Comparison of ENCODE assay signal across 27 cellular contexts in genomic region chr7:32524631-32525030, GRCh38. TPM values are rescaled to one million over a fixed set of nuclear protein-coding genes. Genes with fewer than 3 reads are reported as not detected.
DNase-seq lines count a peak whose midpoint lies in the region; ATAC-seq, FAIRE-seq and TF ChIP-seq lines count a peak whose summit lies in the region.
"Had no signal": no experiment of that assay in that cellular context is flagged by ENCODE, and none has a peak within 500 bp of the region (broad histone marks: within the 10 kb centered on the region; RNA-seq: fewer than 3 reads in every experiment).

No MANE protein-coding gene starts in this region.

- intact Hi-C loops in mammary epithelial cell (cut with micrococcal nuclease) (no loop called here), breast epithelium (cut with DNase I; ENCODE audit: low total_unique reads) (no loop called here), prostate gland (cut with DNase I) (no loop called here)

- dilution Hi-C loops in mammary epithelial cell (cut with HindIII; ENCODE audit: low sequenced_read_pairs) = no loop called here

- DNase-seq in mammary epithelial cell (peak; percentile 40), breast epithelium (ENCODE audit: low spot score in 2 of 2) (no peak), bronchial epithelial cell (ENCODE audit: low read depth) (peak; percentile 61), foreskin keratinocyte (peak; percentile 21 to 61), prostate gland (ENCODE audit: low spot score) (no peak)
- no peak for DNase-seq in stimulated activated effector memory CD8-positive, alpha-beta T cell treated with anti-CD3 and anti-CD28 coated beads, Interleukin-12 subunit alpha, Interleukin-12 subunit beta, amount 100 ng/mL, for 72 hours (ENCODE audit: low spot score in 2 of 2)
- no peak for DNase-seq in activated CD8-positive, alpha-beta memory T cell treated with anti-CD3 and anti-CD28 coated beads, Interleukin-2, amount 50 U/mL, for 4 hours
- DNase-seq: 8988T; ACHN; AML-193; BE2C; Calu3; CD4-positive, alpha-beta T cell; COR-L47; DMS53; DMS79 treated with DMSO at 0.1 percent for 48 hours; GF-D8; GOT3; HFFc6 had no signal

- H3K4me3 ChIP-seq in mammary epithelial cell (replicated peaks in 1 of 3; ENCODE audit: insufficient read depth in 1 of 3, low read depth in 2 of 3, low read length in 3 of 3) (no peak overlapping the region), breast epithelium (no peak overlapping the region), bronchial epithelial cell (ENCODE audit: low read depth, low read length) (no peak overlapping the region), prostate gland (no peak overlapping the region)
- H3K4me3 ChIP-seq: A549; BLaER1 treated with 17β-estradiol and CSF1 and Interleukin-3, amounts not matched to agents 10 nM and 100 nM; HAP-1 had no signal

- peaks cover 31% of the 10 kb centered on the region for H3K4me1 Mint-ChIP-seq in stimulated activated effector memory CD8-positive, alpha-beta T cell treated with anti-CD3 and anti-CD28 coated beads, Interleukin-12 subunit alpha, Interleukin-12 subunit beta, amount 100 ng/mL, for 72 hours

- ATAC-seq in foreskin keratinocyte = peak; percentile 37
- no peak for ATAC-seq in stimulated activated effector memory CD8-positive, alpha-beta T cell treated with anti-CD3 and anti-CD28 coated beads, Interleukin-12 subunit alpha, Interleukin-12 subunit beta, amount 100 ng/mL, for 72 hours
- ATAC-seq in HG03135 (IDR thresholded peaks at IDR 0.05; ENCODE audit: unreplicated experiment) = no peak
- ATAC-seq: A549 had no signal

- peaks cover 87% of the 10 kb centered on the region for H3K79me2 ChIP-seq in mammary epithelial cell (ENCODE audit: insufficient read depth, low read length)

- TF ChIP-seq POLR2A in breast epithelium (IDR thresholded peaks at IDR 0.05) (no peak), prostate gland (IDR thresholded peaks at IDR 0.05) (no peak)

- H2AFZ ChIP-seq in mammary epithelial cell (ENCODE audit: low read depth, low read length) = no peak overlapping the region

- CTCF ChIA-PET in mammary epithelial cell (lab: Charles Lee; ENCODE audit: low non-redundant PET) = no interaction called here

- no peak for FAIRE-seq in bronchial epithelial cell (lab: Jason Lieb, UNC)
- FAIRE-seq: A549, GM12891, GM18507, H54 had no signal

- in situ Hi-C loops in mammary epithelial cell (cut with MboI; ENCODE audit: low sequenced_read_pairs in 2 of 2) = no loop called here

- TF ChIP-seq CTCF in mammary epithelial cell (conservative IDR thresholded peaks at IDR 0.05 in 1 of 2, IDR thresholded peaks at IDR 0.05 in 1 of 2; ENCODE audit: extremely low read depth in 1 of 2, insufficient read depth in 1 of 2, low read depth in 1 of 2, low read length in 2 of 2) (no peak), breast epithelium (IDR thresholded peaks at IDR 0.05) (no peak), bronchial epithelial cell (IDR thresholded peaks at IDR 0.05; ENCODE audit: insufficient read depth, low read length, severe bottlenecking) (no peak), foreskin keratinocyte (conservative IDR thresholded peaks at IDR 0.05) (no peak), prostate gland (IDR thresholded peaks at IDR 0.05) (no peak)

- BruUV-seq in mammary epithelial cell (replicated peaks; lab: Mats Ljungman, UMichigan) = no TSS peak

- H3K9me3 ChIP-seq in mammary epithelial cell (replicated peaks; ENCODE audit: insufficient read depth, low read length) (peaks cover 12% of the 10 kb centered on the region), breast epithelium (no peaks in the 10 kb centered on the region), prostate gland (no peaks in the 10 kb centered on the region)

- no peak overlapping the region for H3K4me2 ChIP-seq in mammary epithelial cell (ENCODE audit: insufficient read depth, low read depth, low read length)
- H3K4me2 ChIP-seq: A549; BLaER1 treated with 17β-estradiol and CSF1 and Interleukin-3, amounts not matched to agents 10 nM and 100 nM had no signal

- peaks cover 4% of the 10 kb centered on the region for H3K9me3 Mint-ChIP-seq in stimulated activated effector memory CD8-positive, alpha-beta T cell treated with anti-CD3 and anti-CD28 coated beads, Interleukin-12 subunit alpha, Interleukin-12 subunit beta, amount 100 ng/mL, for 72 hours

- peak overlapping the region; percentile 50 for H3K27ac Mint-ChIP-seq in stimulated activated effector memory CD8-positive, alpha-beta T cell treated with anti-CD3 and anti-CD28 coated beads, Interleukin-12 subunit alpha, Interleukin-12 subunit beta, amount 100 ng/mL, for 72 hours
- H3K27ac Mint-ChIP-seq: CD4-positive, alpha-beta T cell; HFFc6 had no signal

- H3K27ac ChIP-seq in mammary epithelial cell (ENCODE audit: insufficient read depth, low read depth, low read length) (no peak overlapping the region), breast epithelium (no peak overlapping the region), foreskin keratinocyte (no peak overlapping the region), prostate gland (no peak overlapping the region)
- H3K27ac ChIP-seq: A549; BLaER1 treated with 17β-estradiol and CSF1 and Interleukin-3, amounts not matched to agents 10 nM and 100 nM had no signal

- H3K36me3 Mint-ChIP-seq in stimulated activated effector memory CD8-positive, alpha-beta T cell treated with anti-CD3 and anti-CD28 coated beads, Interleukin-12 subunit alpha, Interleukin-12 subunit beta, amount 100 ng/mL, for 72 hours = peaks cover 7% of the 10 kb centered on the region

- no peak overlapping the region for H3K9ac ChIP-seq in mammary epithelial cell (ENCODE audit: insufficient read depth, low read length)
- H3K9ac ChIP-seq: BLaER1 treated with 17β-estradiol and CSF1 and Interleukin-3, amounts not matched to agents 10 nM and 100 nM had no signal

- no peaks in the 10 kb centered on the region for H4K20me1 ChIP-seq in mammary epithelial cell (ENCODE audit: insufficient read depth, low read length)

- H3K27me3 ChIP-seq in mammary epithelial cell (ENCODE audit: insufficient read depth, low read length) = no peaks in the 10 kb centered on the region
- H3K27me3 ChIP-seq in breast epithelium = no peaks in the 10 kb centered on the region
- no peaks in the 10 kb centered on the region for H3K27me3 ChIP-seq in bronchial epithelial cell (ENCODE audit: control insufficient read depth, insufficient read depth, low read length)
- no peaks in the 10 kb centered on the region for H3K27me3 ChIP-seq in foreskin keratinocyte
- no peaks in the 10 kb centered on the region for H3K27me3 ChIP-seq in prostate gland (replicated peaks; ENCODE audit: insufficient read depth)
- H3K27me3 ChIP-seq: BE2C; BLaER1 treated with 17β-estradiol and CSF1 and Interleukin-3, amounts not matched to agents 10 nM and 100 nM had no signal

- H3K36me3 ChIP-seq in mammary epithelial cell (ENCODE audit: insufficient read depth, low read length) (peaks cover 3% of the 10 kb centered on the region), breast epithelium (no peaks in the 10 kb centered on the region), bronchial epithelial cell (ENCODE audit: control insufficient read depth, insufficient read depth, low read length) (no peaks in the 10 kb centered on the region), prostate gland (no peaks in the 10 kb centered on the region)
- H3K36me3 ChIP-seq: BE2C, HAP-1 had no signal

- no peak overlapping the region for H3K4me3 Mint-ChIP-seq in stimulated activated effector memory CD8-positive, alpha-beta T cell treated with anti-CD3 and anti-CD28 coated beads, Interleukin-12 subunit alpha, Interleukin-12 subunit beta, amount 100 ng/mL, for 72 hours
- H3K4me3 Mint-ChIP-seq: CD14-positive monocyte; CD4-positive, alpha-beta T cell; HFFc6 had no signal

- H3K4me1 ChIP-seq in mammary epithelial cell (ENCODE audit: insufficient read depth, low read length) (peaks cover 8% of the 10 kb centered on the region), breast epithelium (no peaks in the 10 kb centered on the region), foreskin keratinocyte (no peaks in the 10 kb centered on the region), prostate gland (replicated peaks) (no peaks in the 10 kb centered on the region)
- H3K4me1 ChIP-seq: A549; BE2C; BLaER1 treated with 17β-estradiol and CSF1 and Interleukin-3, amounts not matched to agents 10 nM and 100 nM had no signal

RNA-seq across cellular contexts. Expression of gene AVL9, which starts 29.3 kb away (rescaled TPM):
- total RNA-seq in mammary epithelial cell (10 to 100 TPM; 30.2 to 31.3 TPM), breast epithelium (10 to 100 TPM; 27.7 to 54.4 (median 42.3) TPM), bronchial epithelial cell (32.5 and 34.0 TPM in 2 replicates), foreskin keratinocyte (26.5 and 33.1 TPM in 2 replicates), prostate gland (10 to 100 TPM; 21.9 to 27.8 TPM)
- polyA plus RNA-seq in mammary epithelial cell (8.3 TPM), foreskin keratinocyte (12.6 and 12.7 TPM in 2 replicates)
- 50.3 TPM for polyA minus RNA-seq in mammary epithelial cell

RNA-seq across cellular contexts. Expression of gene LSM5, which starts 34.5 kb away (rescaled TPM):
- total RNA-seq in mammary epithelial cell (10 to 100 TPM; 15.7 to 55.6 TPM), breast epithelium (10 to 100 TPM; 19.3 to 20.1 (median 19.8) TPM), bronchial epithelial cell (11.3 and 13.8 TPM in 2 replicates), foreskin keratinocyte (81.9 and 90.5 TPM in 2 replicates), prostate gland (10 to 100 TPM; 15.4 to 41.6 TPM)
- polyA plus RNA-seq in mammary epithelial cell (37.0 TPM), foreskin keratinocyte (126 and 150 TPM in 2 replicates)
- polyA minus RNA-seq in mammary epithelial cell = 6.9 TPM

Comparison
In these comparisons a context has a peak if more than half of its experiments do, and no peak if none do; other contexts are left out.
1. DNase-seq: peak in mammary epithelial cell (single experiment), bronchial epithelial cell (single experiment) and foreskin keratinocyte (2 of 2); none in breast epithelium (0 of 2), stimulated activated effector memory CD8-positive, alpha-beta T cell treated with anti-CD3 and anti-CD28 coated beads, Interleukin-12 subunit alpha, Interleukin-12 subunit beta, amount 100 ng/mL, for 72 hours (0 of 2), prostate gland (single experiment) and activated CD8-positive, alpha-beta memory T cell treated with anti-CD3 and anti-CD28 coated beads, Interleukin-2, amount 50 U/mL, for 4 hours (single experiment).